ENCODE assay signal across 24 cellular contexts in genomic region chr10:25390733-25391132, GRCh38.
"Had no signal": no experiment of that assay in that cellular context is flagged by ENCODE, and none has a peak within 500 bp of the region (broad histone marks: within the 10 kb centered on the region; RNA-seq: fewer than 3 reads in every experiment).

No MANE protein-coding gene starts in this region.

- H3K4me2 ChIP-seq: neural progenitor cell had no signal

- H3K9ac ChIP-seq: neural progenitor cell, parathyroid adenoma had no signal

- H3K4me3 ChIP-seq: neural progenitor cell, ovary, psoas muscle, right lobe of liver, sigmoid colon, stomach, thoracic aorta, thyroid gland, tibial nerve, upper lobe of left lung, vagina had no signal

- FAIRE-seq: small intestine, urothelium cell line had no signal

- H3K36me3 ChIP-seq: neural progenitor cell, ovary, right lobe of liver, sigmoid colon, stomach, thoracic aorta, thyroid gland, tibial nerve, upper lobe of left lung, vagina had no signal

- H3K27ac ChIP-seq: neural progenitor cell, ovary, parathyroid adenoma, psoas muscle, right lobe of liver, sigmoid colon, stomach, thoracic aorta, thyroid gland, tibial nerve, upper lobe of left lung, vagina had no signal

- DNase-seq: occipital lobe; ovary; psoas muscle; right lobe of liver; sigmoid colon; small intestine; stimulated activated CD4-positive, alpha-beta T cell treated with anti-CD3 and anti-CD28 coated beads, Interleukin-15, amount 100 ng/mL, for 24 hours; stimulated activated CD4-positive, alpha-beta T cell treated with anti-CD3 and anti-CD28 coated beads, Interleukin-2, amount 100 ng/mL, for 24 hours; stimulated activated CD4-positive, alpha-beta T cell treated with anti-CD3 and anti-CD28 coated beads, Interleukin-2, amount 100 ng/mL, for 48 hours; stimulated activated CD4-positive, alpha-beta T cell treated with anti-CD3 and anti-CD28 coated beads, Interleukin-4, amount 100 ng/mL, for 24 hours; stimulated activated naive B cell treated with anti-CD40 and anti-IgM and Interleukin-4, amounts not matched to agents 10 μg/mL and 1 μg/mL and 100 μg/mL, for 72 hours; stimulated activated naive CD4-positive, alpha-beta T cell treated with Interleukin-2 at 50 U/mL for 16 hours; stomach; thyroid gland; trophoblast cell; upper lobe of left lung had no signal

- H3K9me3 ChIP-seq: ovary, right lobe of liver, thoracic aorta, thyroid gland, vagina had no signal

- ATAC-seq: psoas muscle; right cardiac atrium; right lobe of liver; stimulated activated effector memory CD8-positive, alpha-beta T cell treated with anti-CD3 and anti-CD28 coated beads, Interleukin-12 subunit alpha, Interleukin-12 subunit beta, amount 100 ng/mL, for 72 hours; stimulated activated naive B cell treated with anti-CD40 and anti-IgM and Interleukin-4, amounts not matched to agents 10 μg/mL and 1 μg/mL and 100 μg/mL, for 72 hours had no signal

- H3K4me1 ChIP-seq: neural progenitor cell, parathyroid adenoma, psoas muscle, right lobe of liver, sigmoid colon, stomach, thyroid gland, tibial nerve, upper lobe of left lung, vagina had no signal

- H3K27me3 ChIP-seq: neural progenitor cell, ovary, right lobe of liver, sigmoid colon, stomach, thyroid gland, tibial nerve, upper lobe of left lung, vagina had no signal
